Comparison of ENCODE assay signal across 9 cellular contexts in the genomic region with DNA sequence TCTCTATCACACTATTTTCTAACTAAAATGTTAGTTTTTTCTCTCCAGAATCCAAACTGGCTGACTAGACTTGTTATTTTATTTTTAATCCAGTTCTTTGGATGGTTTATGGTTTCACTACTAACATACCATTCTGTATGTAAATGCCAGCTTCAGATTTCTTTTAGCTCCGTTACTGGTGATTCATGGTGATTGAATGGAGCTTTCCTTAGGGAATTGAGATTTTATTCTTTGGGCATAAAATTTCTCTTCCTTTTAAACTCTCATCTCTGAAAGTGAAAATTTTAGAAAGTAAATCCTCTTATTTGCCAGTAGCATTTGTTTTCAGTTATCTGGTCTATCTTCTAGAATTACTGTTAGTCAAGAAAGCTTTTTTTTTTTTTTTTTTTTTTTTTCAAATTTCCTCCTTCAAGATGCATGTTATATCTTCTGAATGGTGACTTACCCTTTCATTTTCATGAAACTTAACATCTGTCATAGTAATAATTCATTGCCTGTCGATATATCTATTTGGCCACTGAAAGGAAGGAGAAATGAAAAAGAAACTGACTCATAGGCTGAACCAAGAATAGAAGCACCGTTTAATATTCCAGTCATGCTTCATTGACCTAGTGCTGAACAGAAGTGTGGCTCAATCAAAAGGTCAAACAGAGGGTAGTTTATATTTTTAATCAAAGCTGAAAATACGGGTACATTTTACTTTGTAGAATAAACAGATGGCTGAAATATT. TPM values are rescaled to one million over a fixed set of nuclear protein-coding genes. Genes with fewer than 3 reads are reported as not detected.
DNase-seq lines count a peak whose midpoint lies in the region; ATAC-seq and TF ChIP-seq lines count a peak whose summit lies in the region.
"Had no signal": no experiment of that assay in that cellular context is flagged by ENCODE, and none has a peak within 500 bp of the region (broad histone marks: within the 10 kb centered on the region; RNA-seq: fewer than 3 reads in every experiment).

No MANE protein-coding gene starts in this region.

- ATAC-seq in GM19452 (IDR thresholded peaks at IDR 0.05; ENCODE audit: unreplicated experiment) (peak; percentile 81), HG03432 (IDR thresholded peaks at IDR 0.05; ENCODE audit: unreplicated experiment) (peak; percentile 87)
- ATAC-seq in activated naive CD8-positive, alpha-beta T cell treated with anti-CD3 and anti-CD28 coated beads, Interleukin-2, amount 50 U/mL, for 24 hours = peak; percentile 64
- ATAC-seq in stimulated activated naive B cell treated with anti-CD40 and anti-IgM and Interleukin-4, amounts not matched to agents 10 μg/mL and 1 μg/mL and 100 μg/mL, for 72 hours (replicated peaks) = peak; percentile 95 to 96

- H3K27ac Mint-ChIP-seq in activated naive CD8-positive, alpha-beta T cell treated with anti-CD3 and anti-CD28 coated beads, Interleukin-2, amount 50 U/mL, for 24 hours = peak overlapping the region; percentile 79
- peak overlapping the region; percentile 59 for H3K27ac Mint-ChIP-seq in stimulated activated naive B cell treated with anti-CD40 and anti-IgM and Interleukin-4, amounts not matched to agents 10 μg/mL and 1 μg/mL and 100 μg/mL, for 72 hours

- H3K9me3 Mint-ChIP-seq in activated naive CD8-positive, alpha-beta T cell treated with anti-CD3 and anti-CD28 coated beads, Interleukin-2, amount 50 U/mL, for 24 hours = no peaks in the 10 kb centered on the region
- H3K9me3 Mint-ChIP-seq in stimulated activated naive B cell treated with anti-CD40 and anti-IgM and Interleukin-4, amounts not matched to agents 10 μg/mL and 1 μg/mL and 100 μg/mL, for 72 hours = no peaks in the 10 kb centered on the region

- H3K36me3 ChIP-seq in uterus = no peaks in the 10 kb centered on the region

- peaks cover 4 to 8% of the 10 kb centered on the region in 2 donors for H3K4me1 ChIP-seq in uterus

- no peaks in the 10 kb centered on the region for H3K27me3 Mint-ChIP-seq in activated naive CD8-positive, alpha-beta T cell treated with anti-CD3 and anti-CD28 coated beads, Interleukin-2, amount 50 U/mL, for 24 hours
- no peaks in the 10 kb centered on the region for H3K27me3 Mint-ChIP-seq in stimulated activated naive B cell treated with anti-CD40 and anti-IgM and Interleukin-4, amounts not matched to agents 10 μg/mL and 1 μg/mL and 100 μg/mL, for 72 hours

- no peaks in the 10 kb centered on the region for H3K27me3 ChIP-seq in uterus

- peaks cover 23% of the 10 kb centered on the region for H3K36me3 Mint-ChIP-seq in activated naive CD8-positive, alpha-beta T cell treated with anti-CD3 and anti-CD28 coated beads, Interleukin-2, amount 50 U/mL, for 24 hours (ENCODE audit: low read depth)
- H3K36me3 Mint-ChIP-seq in stimulated activated naive B cell treated with anti-CD40 and anti-IgM and Interleukin-4, amounts not matched to agents 10 μg/mL and 1 μg/mL and 100 μg/mL, for 72 hours = peaks cover 16 to 27% of the 10 kb centered on the region in 2 donors

- H3K4me1 Mint-ChIP-seq in activated naive CD8-positive, alpha-beta T cell treated with anti-CD3 and anti-CD28 coated beads, Interleukin-2, amount 50 U/mL, for 24 hours = peaks cover 70% of the 10 kb centered on the region
- H3K4me1 Mint-ChIP-seq in stimulated activated naive B cell treated with anti-CD40 and anti-IgM and Interleukin-4, amounts not matched to agents 10 μg/mL and 1 μg/mL and 100 μg/mL, for 72 hours = peaks cover 63 to 84% of the 10 kb centered on the region in 2 donors

- H3K4me3 Mint-ChIP-seq in activated naive CD8-positive, alpha-beta T cell treated with anti-CD3 and anti-CD28 coated beads, Interleukin-2, amount 50 U/mL, for 24 hours = peak overlapping the region; percentile 40
- H3K4me3 Mint-ChIP-seq in stimulated activated naive B cell treated with anti-CD40 and anti-IgM and Interleukin-4, amounts not matched to agents 10 μg/mL and 1 μg/mL and 100 μg/mL, for 72 hours = peak overlapping the region; percentile 42 to 60

- TF ChIP-seq CTCF in uterus (IDR thresholded peaks at IDR 0.05) = no peak

- no peak overlapping the region for H3K4me3 ChIP-seq in uterus
- H3K4me3 ChIP-seq: heart right ventricle had no signal

- no peak overlapping the region for H3K27ac ChIP-seq in uterus

- TF ChIP-seq POLR2A in uterus (IDR thresholded peaks at IDR 0.05) = no peak

- intact Hi-C loops in uterus (cut with DNase I; ENCODE audit: low total_unique reads) = no loop called here

- no peaks in the 10 kb centered on the region for H3K9me3 ChIP-seq in uterus
- H3K9me3 ChIP-seq: heart right ventricle had no signal

- DNase-seq in EH (ENCODE audit: low read depth) = peak; percentile 63
- DNase-seq in activated naive CD8-positive, alpha-beta T cell treated with anti-CD3 and anti-CD28 coated beads, Interleukin-2, amount 50 U/mL, for 24 hours = no peak
- no peak for DNase-seq in stimulated activated naive B cell treated with anti-CD40 and anti-IgM and Interleukin-4, amounts not matched to agents 10 μg/mL and 1 μg/mL and 100 μg/mL, for 72 hours
- no peak for DNase-seq in activated CD4-positive, alpha-beta T cell treated with anti-CD3 and anti-CD28 coated beads for 4 hours
- DNase-seq in NCI-H2029 treated with DMSO at 0.1 percent for 48 hours (lab: John Stamatoyannopoulos, UW) = no peak
- DNase-seq in uterus = no peak
- DNase-seq: heart right ventricle had no signal

RNA-seq across cellular contexts. Expression of a gene that starts 6.4 kb away (rescaled TPM):
- 10 to 100 TPM; 35.0 to 82.9 (median 60.0) TPM for total RNA-seq in uterus

RNA-seq across cellular contexts. Expression of a gene that starts 29.3 kb away (rescaled TPM):
- 10 to 100 TPM; 24.3 to 70.6 (median 32.9) TPM for total RNA-seq in uterus

RNA-seq across cellular contexts. Expression of a gene that starts 46.8 kb away (rescaled TPM):
- not detected for total RNA-seq in uterus
- total RNA-seq: heart right ventricle had no signal
